Comparison of ENCODE assay signal across 1 cellular context in genomic region chr22:39029227-39029626, GRCh38.
TF ChIP-seq lines count a peak whose summit lies in the region.

No MANE protein-coding gene starts in this region.

TF ChIP-seq in GM23338, 12 proteins besides CTCF, POLR2A, EP300 and RAD21 (continued from another document):
- TF ChIP-seq ZNF462 (CRISPR knock-in tag; IDR thresholded peaks at IDR 0.05), result no peak
